Comparison of ENCODE assay signal across 14 cellular contexts in genomic region chr10:118449521-118449920, GRCh38.
DNase-seq lines count a peak whose midpoint lies in the region; TF ChIP-seq lines count a peak whose summit lies in the region.
"Had no signal": no experiment of that assay in that cellular context is flagged by ENCODE, and none has a peak within 500 bp of the region (broad histone marks: within the 10 kb centered on the region; RNA-seq: fewer than 3 reads in every experiment).

No MANE protein-coding gene starts in this region.

- no peak overlapping the region for H3K23ac ChIP-seq in neuronal stem cell (ENCODE audit: low read depth, low read length, poor library complexity)

- H3K9ac ChIP-seq in endodermal cell (ENCODE audit: extremely low read depth, low read length, poor library complexity, severe bottlenecking) (no peak overlapping the region), neuronal stem cell (ENCODE audit: low read depth, low read length, poor library complexity) (no peak overlapping the region)
- H3K9ac ChIP-seq: GM23248 had no signal

- H3K18ac ChIP-seq in neuronal stem cell (ENCODE audit: low read length) = no peak overlapping the region

- H3K27ac Mint-ChIP-seq in endodermal cell = no peak overlapping the region
- H3K27ac Mint-ChIP-seq: CD4-positive, alpha-beta T cell had no signal

- H3K4me3 Mint-ChIP-seq in endodermal cell = no peak overlapping the region
- H3K4me3 Mint-ChIP-seq: CD4-positive, alpha-beta T cell had no signal

- no peak for TF ChIP-seq CTCF in endodermal cell (conservative IDR thresholded peaks at IDR 0.05)

- 74 to 77% methylated on average over 6 to 9 of the region's 9 CpGs for WGBS in endodermal cell (ENCODE audit: insufficient coverage in 1 of 2, insufficient read length in 1 of 2), 2 experiments
- WGBS in neuronal stem cell (ENCODE audit: extremely low coverage in 2 of 2, insufficient read length in 2 of 2, insufficient replicate concordance in 1 of 2), 2 donors = no CpG with 5 or more reads among the region's 9 CpGs

- no peak overlapping the region for H4K8ac ChIP-seq in neuronal stem cell (ENCODE audit: low read depth, low read length)

- H3K4ac ChIP-seq in neuronal stem cell (ENCODE audit: low read length) = no peak overlapping the region

- no peak overlapping the region for H2AFZ ChIP-seq in neuronal stem cell (ENCODE audit: low read length)
- H2AFZ ChIP-seq: GM23248 had no signal

- no peak overlapping the region for H3K14ac ChIP-seq in neuronal stem cell (ENCODE audit: low read length)

- H3K9me3 Mint-ChIP-seq in endodermal cell = peaks cover 9% of the 10 kb centered on the region

- H2AK5ac ChIP-seq in neuronal stem cell (ENCODE audit: low read depth, low read length) = no peak overlapping the region

- H3K4me1 Mint-ChIP-seq in endodermal cell = no peaks in the 10 kb centered on the region

- no peaks in the 10 kb centered on the region for H3K79me1 ChIP-seq in neuronal stem cell (ENCODE audit: low read depth, low read length)

- H3K36me3 ChIP-seq in H7 (replicated peaks; ENCODE audit: control insufficient read depth, insufficient read depth, low read length) (no peaks in the 10 kb centered on the region), endodermal cell (ENCODE audit: control insufficient read depth, insufficient read depth, low read length) (no peaks in the 10 kb centered on the region), neuronal stem cell (replicated peaks in 1 of 2; ENCODE audit: control insufficient read depth in 2 of 2, insufficient read depth in 2 of 2, low read length in 2 of 2) (no peaks in the 10 kb centered on the region)
- H3K36me3 ChIP-seq: BE2C had no signal

- H2BK5ac ChIP-seq in neuronal stem cell (ENCODE audit: low read length) = no peak overlapping the region

- peak; percentile 2 for DNase-seq in H7
- peak; percentile 66 for DNase-seq in endodermal cell
- peak; percentile 41 for DNase-seq in iPS-NIHi7 (ENCODE audit: extremely low spot score)
- no peak for DNase-seq in cerebellar nuclear complex (lab: John Stamatoyannopoulos, UW)
- no peak for DNase-seq in neuronal stem cell (ENCODE audit: low spot score)
- DNase-seq in NCI-H2171 treated with DMSO at 0.1 percent for 48 hours (lab: John Stamatoyannopoulos, UW) = no peak
- DNase-seq: ACHN; BE2C; Caco-2; CD4-positive, alpha-beta T cell; GDM1; GM23248; IMR-90 had no signal

- no peak overlapping the region for H2BK120ac ChIP-seq in neuronal stem cell (ENCODE audit: low read depth, low read length)

- peaks cover 41% of the 10 kb centered on the region for H3K27me3 Mint-ChIP-seq in endodermal cell (ENCODE audit: insufficient read depth)

- H3K4me1 ChIP-seq in endodermal cell (ENCODE audit: control insufficient read depth, insufficient read depth, low read length) (no peaks in the 10 kb centered on the region), neuronal stem cell (ENCODE audit: control insufficient read depth in 2 of 2, insufficient read depth in 1 of 2, low read depth in 1 of 2, low read length in 2 of 2) (no peaks in the 10 kb centered on the region)
- H3K4me1 ChIP-seq: BE2C, Caco-2 had no signal

- H3K27me3 ChIP-seq in H7 (ENCODE audit: control insufficient read depth, insufficient read depth, low read length) = no peaks in the 10 kb centered on the region; the same call in 1 of the 2 replicates
- no peaks in the 10 kb centered on the region for H3K27me3 ChIP-seq in endodermal cell (ENCODE audit: control insufficient read depth, insufficient read depth, low read length, poor library complexity, severe bottlenecking)
- peaks cover 0 to 30% (median 0%) of the 10 kb centered on the region in 3 experiments for H3K27me3 ChIP-seq in neuronal stem cell (ENCODE audit: control insufficient read depth in 3 of 3, insufficient read depth in 3 of 3, low read depth in 1 of 3, low read length in 3 of 3)

- no peak overlapping the region for H3K4me2 ChIP-seq in neuronal stem cell (ENCODE audit: insufficient read depth, low read length, poor library complexity, severe bottlenecking)

- no peak overlapping the region for H3K27ac ChIP-seq in endodermal cell (ENCODE audit: low read depth, low read length)
- H3K27ac ChIP-seq in neuronal stem cell (replicated peaks; ENCODE audit: low read length) = no peak overlapping the region
- H3K27ac ChIP-seq: C4-2B, GM23248 had no signal

- H2BK15ac ChIP-seq in neuronal stem cell (ENCODE audit: low read length) = no peak overlapping the region

- no peak overlapping the region for H2BK12ac ChIP-seq in neuronal stem cell (ENCODE audit: low read length)

- H3K36me3 Mint-ChIP-seq in endodermal cell (ENCODE audit: low read depth) = no peaks in the 10 kb centered on the region

- H3K4me3 ChIP-seq in H7 (ENCODE audit: insufficient read depth, low read depth, low read length) (no peak overlapping the region), endodermal cell (ENCODE audit: low read length) (no peak overlapping the region), neuronal stem cell (ENCODE audit: low read length in 2 of 2) (no peak overlapping the region)
- H3K4me3 ChIP-seq: GM23248 had no signal

- no peak overlapping the region for H4K91ac ChIP-seq in neuronal stem cell (ENCODE audit: low read depth, low read length, poor library complexity)

- H3K9me3 ChIP-seq in endodermal cell (ENCODE audit: control insufficient read depth, low read length) (peaks cover 4% of the 10 kb centered on the region), neuronal stem cell (replicated peaks in 1 of 2; ENCODE audit: control insufficient read depth in 2 of 2, insufficient read depth in 1 of 2, low read depth in 1 of 2, low read length in 2 of 2) (no peaks in the 10 kb centered on the region)
- H3K9me3 ChIP-seq: BE2C had no signal

Comparison
In these comparisons a context has a peak if more than half of its experiments do, and no peak if none do; other contexts are left out.
1. DNase-seq: peak in H7 (single experiment), endodermal cell (single experiment) and iPS-NIHi7 (single experiment); none in cerebellar nuclear complex (0 of 2), neuronal stem cell (single experiment) and NCI-H2171 treated with DMSO at 0.1 percent for 48 hours (single experiment).